1 cellular context compared by ENCODE assay signal in the genomic region with DNA sequence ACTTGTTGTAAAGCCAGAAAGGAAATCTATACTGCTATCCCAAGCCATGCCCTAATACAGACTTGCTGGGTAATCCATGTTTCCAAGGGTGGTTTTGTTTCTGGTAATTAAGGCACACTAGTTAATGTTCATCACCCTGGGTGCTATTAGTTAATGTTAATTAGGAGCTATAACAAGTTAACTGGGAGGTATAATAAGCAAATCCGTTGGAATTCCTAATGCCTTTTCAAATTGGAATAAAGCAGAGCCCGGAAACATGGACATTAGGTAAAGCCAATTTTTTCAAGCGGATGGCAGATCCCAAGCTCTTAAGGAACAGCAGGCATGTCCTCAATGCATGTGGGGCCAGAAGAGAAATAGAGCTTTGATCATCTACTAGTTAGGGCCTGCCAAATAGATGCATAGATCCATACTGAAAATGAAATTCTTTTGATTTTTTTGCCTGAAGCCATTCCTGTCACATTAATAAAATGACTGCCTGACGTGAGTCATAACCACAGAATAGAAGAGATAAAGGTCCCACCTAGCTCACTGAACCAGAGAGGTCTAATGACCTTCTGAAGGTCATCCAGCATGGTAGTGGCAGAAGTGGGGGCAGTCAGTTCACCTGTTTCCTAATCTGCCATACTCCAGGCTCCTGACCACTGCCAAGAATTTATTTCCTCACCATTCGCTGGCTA.
TF ChIP-seq lines count a peak whose summit lies in the region.

No MANE protein-coding gene starts in this region.

TF ChIP-seq in liver, 16 proteins besides CTCF, POLR2A, EP300 and RAD21 (continued from another document):
- TF ChIP-seq, protein P1, sequence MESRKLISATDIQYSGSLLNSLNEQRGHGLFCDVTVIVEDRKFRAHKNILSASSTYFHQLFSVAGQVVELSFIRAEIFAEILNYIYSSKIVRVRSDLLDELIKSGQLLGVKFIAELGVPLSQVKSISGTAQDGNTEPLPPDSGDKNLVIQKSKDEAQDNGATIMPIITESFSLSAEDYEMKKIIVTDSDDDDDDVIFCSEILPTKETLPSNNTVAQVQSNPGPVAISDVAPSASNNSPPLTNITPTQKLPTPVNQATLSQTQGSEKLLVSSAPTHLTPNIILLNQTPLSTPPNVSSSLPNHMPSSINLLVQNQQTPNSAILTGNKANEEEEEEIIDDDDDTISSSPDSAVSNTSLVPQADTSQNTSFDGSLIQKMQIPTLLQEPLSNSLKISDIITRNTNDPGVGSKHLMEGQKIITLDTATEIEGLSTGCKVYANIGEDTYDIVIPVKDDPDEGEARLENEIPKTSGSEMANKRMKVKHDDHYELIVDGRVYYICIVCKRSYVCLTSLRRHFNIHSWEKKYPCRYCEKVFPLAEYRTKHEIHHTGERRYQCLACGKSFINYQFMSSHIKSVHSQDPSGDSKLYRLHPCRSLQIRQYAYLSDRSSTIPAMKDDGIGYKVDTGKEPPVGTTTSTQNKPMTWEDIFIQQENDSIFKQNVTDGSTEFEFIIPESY (IDR thresholded peaks at IDR 0.05): no peak
- no peak for TF ChIP-seq EGR1 (IDR thresholded peaks at IDR 0.05; ENCODE audit: low read depth in 2 of 2)
- TF ChIP-seq, protein P2, sequence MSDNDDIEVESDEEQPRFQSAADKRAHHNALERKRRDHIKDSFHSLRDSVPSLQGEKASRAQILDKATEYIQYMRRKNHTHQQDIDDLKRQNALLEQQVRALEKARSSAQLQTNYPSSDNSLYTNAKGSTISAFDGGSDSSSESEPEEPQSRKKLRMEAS (IDR thresholded peaks at IDR 0.05): no peak
- TF ChIP-seq FOXA2 (IDR thresholded peaks at IDR 0.05): peak; percentile 12
- no peak for TF ChIP-seq HNF4G (IDR thresholded peaks at IDR 0.05)
- TF ChIP-seq FOXA1 (IDR thresholded peaks at IDR 0.05): no peak
- TF ChIP-seq HNF4A (conservative IDR thresholded peaks at IDR 0.05): peak; percentile 50 to 65
- TF ChIP-seq JUND (IDR thresholded peaks at IDR 0.05): peak in 1 of 2 donors; percentile 24
- TF ChIP-seq, protein P3, sequence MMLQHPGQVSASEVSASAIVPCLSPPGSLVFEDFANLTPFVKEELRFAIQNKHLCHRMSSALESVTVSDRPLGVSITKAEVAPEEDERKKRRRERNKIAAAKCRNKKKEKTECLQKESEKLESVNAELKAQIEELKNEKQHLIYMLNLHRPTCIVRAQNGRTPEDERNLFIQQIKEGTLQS (IDR thresholded peaks at IDR 0.05): no peak
